In the genomic region with DNA sequence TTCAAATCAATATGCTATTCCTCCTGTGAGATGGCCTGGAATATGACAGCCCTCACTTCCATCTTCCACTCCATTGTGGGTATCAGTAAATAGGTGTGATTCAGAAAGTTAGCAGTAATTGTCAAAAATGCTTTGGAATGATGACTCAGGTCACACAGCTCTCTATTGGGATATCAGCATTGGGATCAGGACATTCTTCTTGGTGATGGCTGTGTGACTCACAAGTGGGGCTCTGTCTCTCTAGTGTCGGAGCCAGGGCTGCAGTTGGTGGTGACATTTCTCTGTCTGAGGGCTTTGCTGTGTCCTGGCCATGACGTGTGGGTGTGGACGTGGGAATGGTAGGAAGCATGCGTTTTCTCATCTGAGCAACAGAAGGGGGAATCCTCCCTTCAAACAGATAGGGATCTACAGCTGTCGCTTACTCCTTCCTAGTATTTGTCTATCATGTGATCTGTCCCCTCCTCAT, we compare ENCODE assay signal across 1 cellular context.
TF ChIP-seq lines count a peak whose summit lies in the region.

No MANE protein-coding gene starts in this region.

TF ChIP-seq in K562, 482 proteins besides CTCF, POLR2A, EP300 and RAD21 (continued from another document):
- TF ChIP-seq, protein P1, sequence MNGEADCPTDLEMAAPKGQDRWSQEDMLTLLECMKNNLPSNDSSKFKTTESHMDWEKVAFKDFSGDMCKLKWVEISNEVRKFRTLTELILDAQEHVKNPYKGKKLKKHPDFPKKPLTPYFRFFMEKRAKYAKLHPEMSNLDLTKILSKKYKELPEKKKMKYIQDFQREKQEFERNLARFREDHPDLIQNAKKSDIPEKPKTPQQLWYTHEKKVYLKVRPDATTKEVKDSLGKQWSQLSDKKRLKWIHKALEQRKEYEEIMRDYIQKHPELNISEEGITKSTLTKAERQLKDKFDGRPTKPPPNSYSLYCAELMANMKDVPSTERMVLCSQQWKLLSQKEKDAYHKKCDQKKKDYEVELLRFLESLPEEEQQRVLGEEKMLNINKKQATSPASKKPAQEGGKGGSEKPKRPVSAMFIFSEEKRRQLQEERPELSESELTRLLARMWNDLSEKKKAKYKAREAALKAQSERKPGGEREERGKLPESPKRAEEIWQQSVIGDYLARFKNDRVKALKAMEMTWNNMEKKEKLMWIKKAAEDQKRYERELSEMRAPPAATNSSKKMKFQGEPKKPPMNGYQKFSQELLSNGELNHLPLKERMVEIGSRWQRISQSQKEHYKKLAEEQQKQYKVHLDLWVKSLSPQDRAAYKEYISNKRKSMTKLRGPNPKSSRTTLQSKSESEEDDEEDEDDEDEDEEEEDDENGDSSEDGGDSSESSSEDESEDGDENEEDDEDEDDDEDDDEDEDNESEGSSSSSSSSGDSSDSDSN (IDR thresholded peaks at IDR 0.05; ENCODE audit: borderline replicate concordance in 1 of 2, low read depth in 2 of 2, low read length in 2 of 2): no peak
- TF ChIP-seq NFE2 (IDR thresholded peaks at IDR 0.05; ENCODE audit: low read depth) (peak; percentile 88), HNRNPUL1 (IDR thresholded peaks at IDR 0.05; ENCODE audit: low read length) (no peak), CBFA2T2 (conservative IDR thresholded peaks at IDR 0.05) (no peak; the same call in 1 of the 2 replicates), HDAC1 (IDR thresholded peaks at IDR 0.05) (peak in 1 of 2 experiments; percentile 73; a peak in 2 of 4 replicates), NBN (IDR thresholded peaks at IDR 0.05; ENCODE audit: low read depth) (no peak; the same call in 1 of the 2 replicates), EP400 (IDR thresholded peaks at IDR 0.05) (peak; percentile 26; the same call in 1 of the 2 replicates), SNIP1 (IDR thresholded peaks at IDR 0.05; ENCODE audit: low read depth) (no peak), RBBP5 (IDR thresholded peaks at IDR 0.05; ENCODE audit: borderline replicate concordance, insufficient read depth, low read length, poor library complexity, severe bottlenecking) (no peak), ZFP1 (CRISPR knock-in tag; IDR thresholded peaks at IDR 0.05) (no peak), MEIS2 (IDR thresholded peaks at IDR 0.05; ENCODE audit: partially characterized antibody) (peak; percentile 70), MTA3 (IDR thresholded peaks at IDR 0.05; ENCODE audit: borderline replicate concordance) (peak; percentile 75), ZNF316 (IDR thresholded peaks at IDR 0.05) (peak; percentile 90), SIX5 (IDR thresholded peaks at IDR 0.05; ENCODE audit: borderline replicate concordance in 1 of 2, insufficient read depth in 1 of 2, low read depth in 1 of 2, low read length in 2 of 2) (no peak), TEAD1 (CRISPR knock-in tag; IDR thresholded peaks at IDR 0.05) (peak in 1 of 2 experiments; percentile 52; a peak in 2 of 4 replicates), GATAD2B (IDR thresholded peaks at IDR 0.05; ENCODE audit: borderline replicate concordance) (peak; percentile 28; the same call in 1 of the 2 replicates), FOXP1 (CRISPR knock-in tag; IDR thresholded peaks at IDR 0.05) (no peak), HNRNPL (IDR thresholded peaks at IDR 0.05; ENCODE audit: low read depth, low read length) (no peak), CREM (IDR thresholded peaks at IDR 0.05; ENCODE audit: low read depth) (peak; percentile 42; the same call in 1 of the 2 replicates), ZNF583 (CRISPR knock-in tag; IDR thresholded peaks at IDR 0.05) (0 out of 2 replicates have a peak, but pooled peaks have one; percentile 12), MYNN (IDR thresholded peaks at IDR 0.05) (peak; percentile 43; the same call in 1 of the 2 replicates), MYNN (CRISPR knock-in tag; IDR thresholded peaks at IDR 0.05) (no peak), CREB1 (IDR thresholded peaks at IDR 0.05) (peak; percentile 17; the same call in 1 of the 2 replicates), CREB1 (CRISPR knock-in tag; IDR thresholded peaks at IDR 0.05) (peak; percentile 17; the same call in 1 of the 2 replicates), POLR2AphosphoS5 (IDR thresholded peaks at IDR 0.05; ENCODE audit: control insufficient read depth, insufficient read depth, low read depth, low read length) (no peak), NR4A1 (CRISPR knock-in tag; IDR thresholded peaks at IDR 0.05) (no peak), NR4A1 (tag; IDR thresholded peaks at IDR 0.05) (peak; percentile 47; the same call in 1 of the 2 replicates), MAFG (tag; conservative IDR thresholded peaks at IDR 0.05) (peak; percentile 82), GTF2E2 (tag; IDR thresholded peaks at IDR 0.05) (no peak), RHOXF2B (CRISPR knock-in tag; conservative IDR thresholded peaks at IDR 0.05) (no peak), SOX6 (IDR thresholded peaks at IDR 0.05) (peak; percentile 69; the same call in 1 of the 2 replicates), BHLHE40 (IDR thresholded peaks at IDR 0.05; ENCODE audit: low read length) (no peak), KDM2B (CRISPR knock-in tag; IDR thresholded peaks at IDR 0.05) (no peak), ZNF551 (CRISPR knock-in tag; IDR thresholded peaks at IDR 0.05) (no peak), ADNP (tag; IDR thresholded peaks at IDR 0.05) (no peak), POLR3A (IDR thresholded peaks at IDR 0.05; ENCODE audit: borderline replicate concordance, extremely low read depth, insufficient read depth, insufficient read length) (no peak), DACH1 (IDR thresholded peaks at IDR 0.05; ENCODE audit: partially characterized antibody) (no peak), HDAC3 (IDR thresholded peaks at IDR 0.05; ENCODE audit: borderline replicate concordance, partially characterized antibody) (peak; percentile 40)
- TF ChIP-seq, protein P2, sequence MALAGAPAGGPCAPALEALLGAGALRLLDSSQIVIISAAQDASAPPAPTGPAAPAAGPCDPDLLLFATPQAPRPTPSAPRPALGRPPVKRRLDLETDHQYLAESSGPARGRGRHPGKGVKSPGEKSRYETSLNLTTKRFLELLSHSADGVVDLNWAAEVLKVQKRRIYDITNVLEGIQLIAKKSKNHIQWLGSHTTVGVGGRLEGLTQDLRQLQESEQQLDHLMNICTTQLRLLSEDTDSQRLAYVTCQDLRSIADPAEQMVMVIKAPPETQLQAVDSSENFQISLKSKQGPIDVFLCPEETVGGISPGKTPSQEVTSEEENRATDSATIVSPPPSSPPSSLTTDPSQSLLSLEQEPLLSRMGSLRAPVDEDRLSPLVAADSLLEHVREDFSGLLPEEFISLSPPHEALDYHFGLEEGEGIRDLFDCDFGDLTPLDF (CRISPR knock-in tag; IDR thresholded peaks at IDR 0.05): no peak
- TF ChIP-seq, protein P3, sequence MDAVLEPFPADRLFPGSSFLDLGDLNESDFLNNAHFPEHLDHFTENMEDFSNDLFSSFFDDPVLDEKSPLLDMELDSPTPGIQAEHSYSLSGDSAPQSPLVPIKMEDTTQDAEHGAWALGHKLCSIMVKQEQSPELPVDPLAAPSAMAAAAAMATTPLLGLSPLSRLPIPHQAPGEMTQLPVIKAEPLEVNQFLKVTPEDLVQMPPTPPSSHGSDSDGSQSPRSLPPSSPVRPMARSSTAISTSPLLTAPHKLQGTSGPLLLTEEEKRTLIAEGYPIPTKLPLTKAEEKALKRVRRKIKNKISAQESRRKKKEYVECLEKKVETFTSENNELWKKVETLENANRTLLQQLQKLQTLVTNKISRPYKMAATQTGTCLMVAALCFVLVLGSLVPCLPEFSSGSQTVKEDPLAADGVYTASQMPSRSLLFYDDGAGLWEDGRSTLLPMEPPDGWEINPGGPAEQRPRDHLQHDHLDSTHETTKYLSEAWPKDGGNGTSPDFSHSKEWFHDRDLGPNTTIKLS (IDR thresholded peaks at IDR 0.05; ENCODE audit: borderline replicate concordance, low read depth): no peak
- TF ChIP-seq, protein P4, sequence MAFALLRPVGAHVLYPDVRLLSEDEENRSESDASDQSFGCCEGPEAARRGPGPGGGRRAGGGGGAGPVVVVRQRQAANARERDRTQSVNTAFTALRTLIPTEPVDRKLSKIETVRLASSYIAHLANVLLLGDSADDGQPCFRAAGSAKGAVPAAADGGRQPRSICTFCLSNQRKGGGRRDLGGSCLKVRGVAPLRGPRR (CRISPR knock-in tag; IDR thresholded peaks at IDR 0.05): no peak
- TF ChIP-seq, protein P5, sequence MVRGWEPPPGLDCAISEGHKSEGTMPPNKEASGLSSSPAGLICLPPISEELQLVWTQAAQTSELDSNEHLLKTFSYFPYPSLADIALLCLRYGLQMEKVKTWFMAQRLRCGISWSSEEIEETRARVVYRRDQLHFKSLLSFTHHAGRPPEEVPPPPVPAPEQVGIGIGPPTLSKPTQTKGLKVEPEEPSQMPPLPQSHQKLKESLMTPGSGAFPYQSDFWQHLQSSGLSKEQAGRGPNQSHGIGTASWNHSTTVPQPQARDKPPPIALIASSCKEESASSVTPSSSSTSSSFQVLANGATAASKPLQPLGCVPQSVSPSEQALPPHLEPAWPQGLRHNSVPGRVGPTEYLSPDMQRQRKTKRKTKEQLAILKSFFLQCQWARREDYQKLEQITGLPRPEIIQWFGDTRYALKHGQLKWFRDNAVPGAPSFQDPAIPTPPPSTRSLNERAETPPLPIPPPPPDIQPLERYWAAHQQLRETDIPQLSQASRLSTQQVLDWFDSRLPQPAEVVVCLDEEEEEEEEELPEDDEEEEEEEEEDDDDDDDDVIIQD (CRISPR knock-in tag; IDR thresholded peaks at IDR 0.05): no peak
- TF ChIP-seq, protein P6, sequence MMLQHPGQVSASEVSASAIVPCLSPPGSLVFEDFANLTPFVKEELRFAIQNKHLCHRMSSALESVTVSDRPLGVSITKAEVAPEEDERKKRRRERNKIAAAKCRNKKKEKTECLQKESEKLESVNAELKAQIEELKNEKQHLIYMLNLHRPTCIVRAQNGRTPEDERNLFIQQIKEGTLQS (IDR thresholded peaks at IDR 0.05): peak; percentile 96
- TF ChIP-seq, protein P6 (CRISPR knock-in tag; conservative IDR thresholded peaks at IDR 0.05): peak; percentile 93
- TF ChIP-seq, protein P7, sequence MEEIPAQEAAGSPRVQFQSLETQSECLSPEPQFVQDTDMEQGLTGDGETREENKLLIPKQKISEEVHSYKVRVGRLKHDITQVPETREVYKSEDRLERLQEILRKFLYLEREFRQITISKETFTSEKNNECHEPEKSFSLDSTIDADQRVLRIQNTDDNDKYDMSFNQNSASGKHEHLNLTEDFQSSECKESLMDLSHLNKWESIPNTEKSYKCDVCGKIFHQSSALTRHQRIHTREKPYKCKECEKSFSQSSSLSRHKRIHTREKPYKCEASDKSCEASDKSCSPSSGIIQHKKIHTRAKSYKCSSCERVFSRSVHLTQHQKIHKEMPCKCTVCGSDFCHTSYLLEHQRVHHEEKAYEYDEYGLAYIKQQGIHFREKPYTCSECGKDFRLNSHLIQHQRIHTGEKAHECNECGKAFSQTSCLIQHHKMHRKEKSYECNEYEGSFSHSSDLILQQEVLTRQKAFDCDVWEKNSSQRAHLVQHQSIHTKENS (CRISPR knock-in tag; IDR thresholded peaks at IDR 0.05): no peak
- TF ChIP-seq, protein P8, sequence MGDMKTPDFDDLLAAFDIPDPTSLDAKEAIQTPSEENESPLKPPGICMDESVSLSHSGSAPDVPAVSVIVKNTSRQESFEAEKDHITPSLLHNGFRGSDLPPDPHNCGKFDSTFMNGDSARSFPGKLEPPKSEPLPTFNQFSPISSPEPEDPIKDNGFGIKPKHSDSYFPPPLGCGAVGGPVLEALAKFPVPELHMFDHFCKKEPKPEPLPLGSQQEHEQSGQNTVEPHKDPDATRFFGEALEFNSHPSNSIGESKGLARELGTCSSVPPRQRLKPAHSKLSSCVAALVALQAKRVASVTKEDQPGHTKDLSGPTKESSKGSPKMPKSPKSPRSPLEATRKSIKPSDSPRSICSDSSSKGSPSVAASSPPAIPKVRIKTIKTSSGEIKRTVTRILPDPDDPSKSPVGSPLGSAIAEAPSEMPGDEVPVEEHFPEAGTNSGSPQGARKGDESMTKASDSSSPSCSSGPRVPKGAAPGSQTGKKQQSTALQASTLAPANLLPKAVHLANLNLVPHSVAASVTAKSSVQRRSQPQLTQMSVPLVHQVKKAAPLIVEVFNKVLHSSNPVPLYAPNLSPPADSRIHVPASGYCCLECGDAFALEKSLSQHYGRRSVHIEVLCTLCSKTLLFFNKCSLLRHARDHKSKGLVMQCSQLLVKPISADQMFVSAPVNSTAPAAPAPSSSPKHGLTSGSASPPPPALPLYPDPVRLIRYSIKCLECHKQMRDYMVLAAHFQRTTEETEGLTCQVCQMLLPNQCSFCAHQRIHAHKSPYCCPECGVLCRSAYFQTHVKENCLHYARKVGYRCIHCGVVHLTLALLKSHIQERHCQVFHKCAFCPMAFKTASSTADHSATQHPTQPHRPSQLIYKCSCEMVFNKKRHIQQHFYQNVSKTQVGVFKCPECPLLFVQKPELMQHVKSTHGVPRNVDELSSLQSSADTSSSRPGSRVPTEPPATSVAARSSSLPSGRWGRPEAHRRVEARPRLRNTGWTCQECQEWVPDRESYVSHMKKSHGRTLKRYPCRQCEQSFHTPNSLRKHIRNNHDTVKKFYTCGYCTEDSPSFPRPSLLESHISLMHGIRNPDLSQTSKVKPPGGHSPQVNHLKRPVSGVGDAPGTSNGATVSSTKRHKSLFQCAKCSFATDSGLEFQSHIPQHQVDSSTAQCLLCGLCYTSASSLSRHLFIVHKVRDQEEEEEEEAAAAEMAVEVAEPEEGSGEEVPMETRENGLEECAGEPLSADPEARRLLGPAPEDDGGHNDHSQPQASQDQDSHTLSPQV (IDR thresholded peaks at IDR 0.05): peak; percentile 66; the same call in 1 of the 2 replicates
